16 cellular contexts compared by ENCODE assay signal in genomic region chr10:110101464-110102144, GRCh38.
DNase-seq lines count a peak whose midpoint lies in the region; ATAC-seq and TF ChIP-seq lines count a peak whose summit lies in the region.
"Had no signal": no experiment of that assay in that cellular context is flagged by ENCODE, and none has a peak within 500 bp of the region (broad histone marks: within the 10 kb centered on the region; RNA-seq: fewer than 3 reads in every experiment).

No MANE protein-coding gene starts in this region.

- H3K18ac ChIP-seq in trophoblast cell (ENCODE audit: low read length) = no peak overlapping the region

- in situ Hi-C loops in GM23248 (cut with MboI) = no loop called here

- H2AFZ ChIP-seq in GM23248 (no peak overlapping the region), trophoblast cell (ENCODE audit: insufficient read depth, low read length, poor library complexity) (no peak overlapping the region)

- ATAC-seq in activated CD4-positive, CD25-positive, alpha-beta regulatory T cell treated with anti-CD3 and anti-CD28 coated beads, Interleukin-2, amount 50 U/mL, for 24 hours = peak; percentile 80 to 92
- no peak for ATAC-seq in natural killer cell
- no peak for ATAC-seq in GM21360 (IDR thresholded peaks at IDR 0.05; ENCODE audit: unreplicated experiment)
- ATAC-seq: SK-N-SH treated with all-trans-retinoic acid at 6 μM for 48 hours had no signal

- H3K14ac ChIP-seq in trophoblast cell (ENCODE audit: low read length) = no peak overlapping the region

- no peak overlapping the region for H3K23ac ChIP-seq in trophoblast cell (ENCODE audit: low read length)

- no peak overlapping the region for H2BK120ac ChIP-seq in trophoblast cell (ENCODE audit: insufficient read depth, low read length, poor library complexity)

- H3K9me2 ChIP-seq in GM23248 (ENCODE audit: insufficient read depth) = no peaks in the 10 kb centered on the region

- peak overlapping the region; percentile 29 for H3K4me3 Mint-ChIP-seq in activated CD4-positive, alpha-beta memory T cell treated with anti-CD3 and anti-CD28 coated beads for 36 hours
- H3K4me3 Mint-ChIP-seq in natural killer cell = no peak overlapping the region

- no peak overlapping the region for H4K91ac ChIP-seq in trophoblast cell (ENCODE audit: low read depth, low read length)

- 25 to 35% methylated on average over 2 of the region's 2 CpGs for WGBS in GM23248 (ENCODE audit: low coverage in 1 of 2, low lambda C conversion rate in 2 of 2, missing lambda C conversion rate in 2 of 2), 2 experiments
- WGBS in trophoblast cell (ENCODE audit: extremely low coverage, insufficient coverage, insufficient read length) = no CpG with 5 or more reads among the region's 2 CpGs

- H3K9me3 Mint-ChIP-seq in activated CD4-positive, alpha-beta memory T cell treated with anti-CD3 and anti-CD28 coated beads for 36 hours = no peaks in the 10 kb centered on the region
- H3K9me3 Mint-ChIP-seq in natural killer cell = no peaks in the 10 kb centered on the region

- 0 out of 2 replicates have a peak, but pooled peaks cover 2% of the 10 kb centered on the region for H4K20me1 ChIP-seq in GM23248 (ENCODE audit: insufficient read depth)

- no peak for DNase-seq in activated CD4-positive, CD25-positive, alpha-beta regulatory T cell treated with anti-CD3 and anti-CD28 coated beads, Interleukin-2, amount 50 U/mL, for 72 hours
- DNase-seq in GM23248 (peak; percentile 15), natural killer cell (no peak), T1000 (lab: John Stamatoyannopoulos, UW) (no peak), trophoblast cell (no peak)
- DNase-seq in activated CD4-positive, alpha-beta memory T cell treated with anti-CD3 and anti-CD28 coated beads for 36 hours = no peak
- DNase-seq: activated effector memory CD4-positive, alpha-beta T cell treated with Interleukin-2 at 50 U/mL for 16 hours; effector CD8-positive, alpha-beta T cell; mesendoderm; NCI-H1417 had no signal

- no peaks in the 10 kb centered on the region for H3K4me1 ChIP-seq in GM23248 (ENCODE audit: insufficient read depth)
- no peaks in the 10 kb centered on the region for H3K4me1 ChIP-seq in trophoblast cell (ENCODE audit: control insufficient read depth in 1 of 2, insufficient read depth in 2 of 2, low read length in 2 of 2)
- H3K4me1 ChIP-seq: breast epithelium had no signal

- no peak overlapping the region for H3K4me3 ChIP-seq in GM23248
- H3K4me3 ChIP-seq in trophoblast cell (ENCODE audit: low read depth, low read length) = no peak overlapping the region
- H3K4me3 ChIP-seq: breast epithelium, skin epidermis had no signal

- intact Hi-C loops in activated CD4-positive, alpha-beta memory T cell treated with anti-CD3 and anti-CD28 coated beads for 36 hours (cut with micrococcal nuclease) = loop anchor here (1.0 to 5.0 kb wide), 3 partner anchors 10 to 91 kb away; no protein-coding TSS in a partner anchor
- intact Hi-C loops in natural killer cell (cut with micrococcal nuclease) = loop anchor here (10.0 kb wide), 1 partner anchor 217 kb away; no protein-coding TSS in a partner anchor

- H3K36me3 ChIP-seq in GM23248 (ENCODE audit: low read depth) (peaks cover 37% of the 10 kb centered on the region), trophoblast cell (ENCODE audit: control insufficient read depth in 1 of 2, insufficient read depth in 2 of 2, low read length in 2 of 2) (peaks cover 3 to 6% of the 10 kb centered on the region in 2 experiments)
- H3K36me3 ChIP-seq: breast epithelium had no signal

- H3K9ac ChIP-seq in GM23248 (no peak overlapping the region), trophoblast cell (ENCODE audit: low read length) (no peak overlapping the region)

- no peak overlapping the region for H4K8ac ChIP-seq in trophoblast cell (ENCODE audit: low read depth, low read length)

- no peaks in the 10 kb centered on the region for H3K79me1 ChIP-seq in trophoblast cell (ENCODE audit: low read length)

- no peak overlapping the region for H3K27ac ChIP-seq in GM23248
- no peak overlapping the region for H3K27ac ChIP-seq in trophoblast cell (ENCODE audit: low read depth, low read length)
- H3K27ac ChIP-seq: 22Rv1, breast epithelium had no signal

- no peak overlapping the region for H2AK5ac ChIP-seq in trophoblast cell (ENCODE audit: low read length)

- no peak overlapping the region for H2BK12ac ChIP-seq in trophoblast cell (ENCODE audit: low read length)

- POLR2A ChIA-PET in activated CD4-positive, alpha-beta memory T cell treated with anti-CD3 and anti-CD28 coated beads for 36 hours (lab: Charles Lee) = interaction anchor here (0.7 kb wide), 2 partner anchors 24 to 58 kb away, joined by 3 to 4 read pairs; no protein-coding TSS in a partner anchor

- no peak overlapping the region for H3K4ac ChIP-seq in trophoblast cell (ENCODE audit: low read depth, low read length)

- H2BK5ac ChIP-seq in trophoblast cell (ENCODE audit: low read depth, low read length, poor library complexity) = no peak overlapping the region

- H3K4me2 ChIP-seq in GM23248 (ENCODE audit: unreplicated experiment) (no peak overlapping the region), trophoblast cell (ENCODE audit: low read length) (no peak overlapping the region)

- H4K12ac ChIP-seq in trophoblast cell (ENCODE audit: low read depth, low read length) = no peak overlapping the region

- H3K9me3 ChIP-seq in GM23248 (ENCODE audit: low read depth) (no peaks in the 10 kb centered on the region), trophoblast cell (ENCODE audit: insufficient read depth, low read depth, low read length) (no peaks in the 10 kb centered on the region)
- H3K9me3 ChIP-seq: breast epithelium had no signal

- peaks cover 96% of the 10 kb centered on the region for H3K79me2 ChIP-seq in GM23248 (ENCODE audit: insufficient read depth)
- H3K79me2 ChIP-seq in trophoblast cell (ENCODE audit: control insufficient read depth, insufficient read depth, low read length, poor library complexity) = no peaks in the 10 kb centered on the region

- peaks cover 69% of the 10 kb centered on the region for H3K4me1 Mint-ChIP-seq in activated CD4-positive, alpha-beta memory T cell treated with anti-CD3 and anti-CD28 coated beads for 36 hours (ENCODE audit: low read depth)
- peaks cover 35 to 70% of the 10 kb centered on the region in 2 donors for H3K4me1 Mint-ChIP-seq in natural killer cell

- H3K27me3 Mint-ChIP-seq in activated CD4-positive, alpha-beta memory T cell treated with anti-CD3 and anti-CD28 coated beads for 36 hours = no peaks in the 10 kb centered on the region
- H3K27me3 Mint-ChIP-seq in natural killer cell (ENCODE audit: low read depth in 2 of 2) = no peaks in the 10 kb centered on the region

- H3K36me3 Mint-ChIP-seq in activated CD4-positive, alpha-beta memory T cell treated with anti-CD3 and anti-CD28 coated beads for 36 hours = peaks cover 6% of the 10 kb centered on the region
- no peaks in the 10 kb centered on the region for H3K36me3 Mint-ChIP-seq in natural killer cell

- peak overlapping the region; percentile 91 for H3K27ac Mint-ChIP-seq in activated CD4-positive, alpha-beta memory T cell treated with anti-CD3 and anti-CD28 coated beads for 36 hours
- H3K27ac Mint-ChIP-seq in natural killer cell = peak overlapping the region; percentile 41 to 72

- H3K27me3 ChIP-seq in GM23248 (replicated peaks; ENCODE audit: insufficient read depth) (no peaks in the 10 kb centered on the region), trophoblast cell (ENCODE audit: insufficient read depth, low read length) (no peaks in the 10 kb centered on the region)
- H3K27me3 ChIP-seq: breast epithelium had no signal

- no peak for TF ChIP-seq CTCF in natural killer cell (IDR thresholded peaks at IDR 0.05)

- CTCF ChIA-PET in activated CD4-positive, alpha-beta memory T cell treated with anti-CD3 and anti-CD28 coated beads for 36 hours (lab: Charles Lee) = interaction anchor here (0.9 to 1.0 kb wide), 2 partner anchors 93 to 122 kb away, joined by 3 to 5 read pairs; no protein-coding TSS in a partner anchor

- 0 out of 2 replicates have a peak, but pooled peaks cover 6% of the 10 kb centered on the region for H3F3A ChIP-seq in GM23248 (ENCODE audit: insufficient read depth)

Comparison
In these comparisons a context has a peak if more than half of its experiments do, and no peak if none do; other contexts are left out.
1. ATAC-seq: peak in activated CD4-positive, CD25-positive, alpha-beta regulatory T cell treated with anti-CD3 and anti-CD28 coated beads, Interleukin-2, amount 50 U/mL, for 24 hours (2 of 2); none in natural killer cell (0 of 3) and GM21360 (single experiment).